Comparison of ENCODE assay signal across 19 cellular contexts in genomic region chr9:33112099-33112498, GRCh38. TPM values are rescaled to one million over a fixed set of nuclear protein-coding genes. Genes with fewer than 3 reads are reported as not detected.
DNase-seq lines count a peak whose midpoint lies in the region; ATAC-seq and TF ChIP-seq lines count a peak whose summit lies in the region.
"Had no signal": no experiment of that assay in that cellular context is flagged by ENCODE, and none has a peak within 500 bp of the region (broad histone marks: within the 10 kb centered on the region; RNA-seq: fewer than 3 reads in every experiment).

No MANE protein-coding gene starts in this region.

- DNase-seq in CD8-positive, alpha-beta memory T cell, result no peak
- no peak for DNase-seq in GM23338 (ENCODE audit: low spot score)
- DNase-seq in activated naive CD8-positive, alpha-beta T cell treated with anti-CD3 and anti-CD28 coated beads, Interleukin-2, amount 10 ng/mL, durations not matched to agents 7 days and 5 days, result no peak
- no peak for DNase-seq in naive thymus-derived CD4-positive, alpha-beta T cell
- DNase-seq in chondrocyte (ENCODE audit: low spot score), result no peak
- DNase-seq in NCI-H1092 treated with DMSO at 0.1 percent for 48 hours (lab: John Stamatoyannopoulos, UW), result no peak
- DNase-seq in stimulated activated CD4-positive, alpha-beta T cell treated with anti-CD3 and anti-CD28 coated beads, Interleukin-4, amount 100 ng/mL, for 24 hours, result no peak
- DNase-seq: activated CD4-positive, alpha-beta T cell treated with anti-CD3 and anti-CD28 coated beads, Interleukin-2, amount 50 U/mL, for 1 hour; activated T-cell treated with anti-CD3 and anti-CD28 coated beads, Interleukin-2, amount 50 U/mL, for 1 hour; left cardiac atrium; NCI-H1417; NCI-H524; stimulated activated CD4-positive, alpha-beta T cell treated with anti-CD3 and anti-CD28 coated beads, Interleukin-2, amount 100 ng/mL, for 24 hours; SW 1271; transverse colon had no signal

- H3K36me3 Mint-ChIP-seq in CD8-positive, alpha-beta memory T cell, result peaks cover 6 to 70% (median 22%) of the 10 kb centered on the region in 3 donors
- H3K36me3 Mint-ChIP-seq in GM23338 (ENCODE audit: low read depth) (peaks cover 2% of the 10 kb centered on the region; the same call in 1 of the 3 replicates), chondrocyte (ENCODE audit: low read depth) (peaks cover 22% of the 10 kb centered on the region)
- H3K36me3 Mint-ChIP-seq in activated naive CD8-positive, alpha-beta T cell treated with anti-CD3 and anti-CD28 coated beads, Interleukin-2, amount 10 ng/mL, durations not matched to agents 7 days and 5 days, result peaks cover 10% of the 10 kb centered on the region
- H3K36me3 Mint-ChIP-seq in naive thymus-derived CD4-positive, alpha-beta T cell, result peaks cover 4 to 27% (median 14%) of the 10 kb centered on the region in 5 donors

- H3K4me1 Mint-ChIP-seq in CD8-positive, alpha-beta memory T cell, result peaks cover 8 to 15% (median 14%) of the 10 kb centered on the region in 3 donors
- H3K4me1 Mint-ChIP-seq in GM23338 (peaks cover 35% of the 10 kb centered on the region), chondrocyte (ENCODE audit: low read depth) (peaks cover 35% of the 10 kb centered on the region)
- H3K4me1 Mint-ChIP-seq in activated naive CD8-positive, alpha-beta T cell treated with anti-CD3 and anti-CD28 coated beads, Interleukin-2, amount 10 ng/mL, durations not matched to agents 7 days and 5 days, result peaks cover 7% of the 10 kb centered on the region
- peaks cover 4 to 31% (median 13%) of the 10 kb centered on the region in 7 donors for H3K4me1 Mint-ChIP-seq in naive thymus-derived CD4-positive, alpha-beta T cell
- H3K4me1 Mint-ChIP-seq: neural crest cell had no signal

- ATAC-seq in GM23338, result peak; percentile 51
- ATAC-seq in activated naive CD8-positive, alpha-beta T cell treated with anti-CD3 and anti-CD28 coated beads, Interleukin-2, amount 10 ng/mL, durations not matched to agents 7 days and 5 days (ENCODE audit: low read depth), result no peak
- no peak for ATAC-seq in naive thymus-derived CD4-positive, alpha-beta T cell
- ATAC-seq: left cardiac atrium had no signal

- no peak overlapping the region for H3K4me2 ChIP-seq in GM23338

- no peaks in the 10 kb centered on the region for H3K27me3 Mint-ChIP-seq in CD8-positive, alpha-beta memory T cell
- peaks cover 4% of the 10 kb centered on the region for H3K27me3 Mint-ChIP-seq in GM23338 (ENCODE audit: insufficient read depth, low read depth, poor library complexity)
- H3K27me3 Mint-ChIP-seq in activated naive CD8-positive, alpha-beta T cell treated with anti-CD3 and anti-CD28 coated beads, Interleukin-2, amount 10 ng/mL, durations not matched to agents 7 days and 5 days, result no peaks in the 10 kb centered on the region
- no peaks in the 10 kb centered on the region for H3K27me3 Mint-ChIP-seq in naive thymus-derived CD4-positive, alpha-beta T cell
- no peaks in the 10 kb centered on the region for H3K27me3 Mint-ChIP-seq in chondrocyte (ENCODE audit: low read depth)
- H3K27me3 Mint-ChIP-seq: progenitor cell of endocrine pancreas; stimulated activated naive CD8-positive, alpha-beta T cell treated with anti-CD3 and anti-CD28 coated beads, Interleukin-15, Interleukin-2, amounts not matched to agents 100 ng/mL and 50 ng/mL, for 24 hours had no signal

- no peaks in the 10 kb centered on the region for H3K9me2 ChIP-seq in GM23338 (ENCODE audit: insufficient read depth)

- no peaks in the 10 kb centered on the region for H3K9me3 ChIP-seq in CD8-positive, alpha-beta memory T cell (ENCODE audit: low read length)
- H3K9me3 ChIP-seq in naive thymus-derived CD4-positive, alpha-beta T cell (ENCODE audit: control insufficient read depth in 2 of 3, low read length in 3 of 3), result no peaks in the 10 kb centered on the region
- H3K9me3 ChIP-seq: transverse colon had no signal

- CTCF ChIA-PET in CD8-positive, alpha-beta memory T cell (lab: Charles Lee), result no interaction called here
- CTCF ChIA-PET in naive thymus-derived CD4-positive, alpha-beta T cell (lab: Charles Lee), result interaction anchor here (0.5 kb wide), 1 partner anchor 41 kb away, joined by 4 read pairs; no protein-coding TSS in a partner anchor

- no peak overlapping the region for H3K4me3 ChIP-seq in CD8-positive, alpha-beta memory T cell (ENCODE audit: low read length)
- no peak overlapping the region for H3K4me3 ChIP-seq in GM23338
- H3K4me3 ChIP-seq in naive thymus-derived CD4-positive, alpha-beta T cell (ENCODE audit: low read length), result no peak overlapping the region
- H3K4me3 ChIP-seq: transverse colon had no signal

- H3K27me3 ChIP-seq in CD8-positive, alpha-beta memory T cell (ENCODE audit: insufficient read depth, low read length, poor library complexity, severe bottlenecking), result no peaks in the 10 kb centered on the region
- no peaks in the 10 kb centered on the region for H3K27me3 ChIP-seq in GM23338 (ENCODE audit: insufficient read depth)
- no peaks in the 10 kb centered on the region for H3K27me3 ChIP-seq in naive thymus-derived CD4-positive, alpha-beta T cell (ENCODE audit: control insufficient read depth in 2 of 2, insufficient read depth in 2 of 2, low read length in 2 of 2)
- H3K27me3 ChIP-seq: transverse colon had no signal

- TF ChIP-seq CTCF in GM23338 (conservative IDR thresholded peaks at IDR 0.05; ENCODE audit: low read depth in 2 of 2) (no peak), chondrocyte (IDR thresholded peaks at IDR 0.05) (no peak)

- H3K79me2 ChIP-seq in GM23338 (replicated peaks; ENCODE audit: insufficient read depth), result no peaks in the 10 kb centered on the region

- peak overlapping the region in 6 of 8 donors; percentile 18 to 91 (median 56) for H3K27ac Mint-ChIP-seq in CD8-positive, alpha-beta memory T cell
- H3K27ac Mint-ChIP-seq in GM23338 (peak overlapping the region; percentile 82), chondrocyte (ENCODE audit: unreplicated experiment) (no peak overlapping the region)
- H3K27ac Mint-ChIP-seq in activated naive CD8-positive, alpha-beta T cell treated with anti-CD3 and anti-CD28 coated beads, Interleukin-2, amount 10 ng/mL, durations not matched to agents 7 days and 5 days, result peak overlapping the region; percentile 57
- peak overlapping the region in 5 of 9 donors; percentile 17 to 59 (median 36) for H3K27ac Mint-ChIP-seq in naive thymus-derived CD4-positive, alpha-beta T cell
- H3K27ac Mint-ChIP-seq: brain; progenitor cell of endocrine pancreas; stimulated activated naive CD8-positive, alpha-beta T cell treated with anti-CD3 and anti-CD28 coated beads, Interleukin-15, Interleukin-2, amounts not matched to agents 100 ng/mL and 50 ng/mL, for 24 hours had no signal

- POLR2A ChIA-PET in CD8-positive, alpha-beta memory T cell (lab: Charles Lee), result no interaction called here
- POLR2A ChIA-PET in activated naive CD8-positive, alpha-beta T cell treated with anti-CD3 and anti-CD28 coated beads, Interleukin-2, amount 10 ng/mL, durations not matched to agents 7 days and 5 days (lab: Charles Lee), result no interaction called here
- POLR2A ChIA-PET in naive thymus-derived CD4-positive, alpha-beta T cell (lab: Charles Lee), result no interaction called here

- no peaks in the 10 kb centered on the region; the same call in 1 of the 2 replicates for H3F3A ChIP-seq in GM23338 (replicated peaks; ENCODE audit: low read depth)

- H4K20me1 ChIP-seq in GM23338 (replicated peaks; ENCODE audit: insufficient read depth), result no peaks in the 10 kb centered on the region; the same call in 1 of the 2 replicates

- peaks cover 3% of the 10 kb centered on the region for H3K4me1 ChIP-seq in CD8-positive, alpha-beta memory T cell (ENCODE audit: insufficient read depth, low read length)
- peaks cover 15% of the 10 kb centered on the region; the same call in 1 of the 2 replicates for H3K4me1 ChIP-seq in GM23338 (ENCODE audit: insufficient read depth)
- H3K4me1 ChIP-seq in naive thymus-derived CD4-positive, alpha-beta T cell (ENCODE audit: control insufficient read depth in 2 of 2, insufficient read depth in 2 of 2, low read length in 2 of 2), result peaks cover 3% of the 10 kb centered on the region in 2 donors

- H3K36me3 ChIP-seq in CD8-positive, alpha-beta memory T cell (ENCODE audit: insufficient read depth, low read length), result peaks cover 18% of the 10 kb centered on the region
- H3K36me3 ChIP-seq in GM23338 (ENCODE audit: insufficient read depth), result no peaks in the 10 kb centered on the region
- H3K36me3 ChIP-seq in naive thymus-derived CD4-positive, alpha-beta T cell (ENCODE audit: control insufficient read depth in 2 of 3, insufficient read depth in 3 of 3, low read length in 3 of 3), result peaks cover 3 to 33% (median 8%) of the 10 kb centered on the region in 3 experiments

- no peaks in the 10 kb centered on the region for H3K9me3 Mint-ChIP-seq in CD8-positive, alpha-beta memory T cell
- no peaks in the 10 kb centered on the region for H3K9me3 Mint-ChIP-seq in GM23338
- no peaks in the 10 kb centered on the region for H3K9me3 Mint-ChIP-seq in activated naive CD8-positive, alpha-beta T cell treated with anti-CD3 and anti-CD28 coated beads, Interleukin-2, amount 10 ng/mL, durations not matched to agents 7 days and 5 days
- H3K9me3 Mint-ChIP-seq in naive thymus-derived CD4-positive, alpha-beta T cell, result peaks cover 0 to 1% (median 0%) of the 10 kb centered on the region in 11 donors
- H3K9me3 Mint-ChIP-seq in chondrocyte (ENCODE audit: low read depth), result no peaks in the 10 kb centered on the region
- H3K9me3 Mint-ChIP-seq: brain; neural crest cell; stimulated activated naive CD8-positive, alpha-beta T cell treated with anti-CD3 and anti-CD28 coated beads, Interleukin-15, Interleukin-2, amounts not matched to agents 100 ng/mL and 50 ng/mL, for 24 hours had no signal

- intact Hi-C loops in naive thymus-derived CD4-positive, alpha-beta T cell (cut with micrococcal nuclease), result no loop called here

- H2AFZ ChIP-seq in GM23338, result no peak overlapping the region

- no peak overlapping the region for H3K27ac ChIP-seq in CD8-positive, alpha-beta memory T cell (ENCODE audit: low read depth, low read length)
- H3K27ac ChIP-seq in GM23338 (ENCODE audit: low read depth), result peak overlapping the region; percentile 63; the same call in 1 of the 2 replicates
- H3K27ac ChIP-seq in naive thymus-derived CD4-positive, alpha-beta T cell (ENCODE audit: low read depth, low read length), result no peak overlapping the region
- H3K27ac ChIP-seq: transverse colon had no signal

- no peak overlapping the region for H3K4me3 Mint-ChIP-seq in CD8-positive, alpha-beta memory T cell
- no peak overlapping the region; the same call in 2 of the 3 replicates for H3K4me3 Mint-ChIP-seq in GM23338
- no peak overlapping the region for H3K4me3 Mint-ChIP-seq in activated naive CD8-positive, alpha-beta T cell treated with anti-CD3 and anti-CD28 coated beads, Interleukin-2, amount 10 ng/mL, durations not matched to agents 7 days and 5 days
- H3K4me3 Mint-ChIP-seq in naive thymus-derived CD4-positive, alpha-beta T cell, result peak overlapping the region in 1 of 10 donors; percentile 3
- no peak overlapping the region for H3K4me3 Mint-ChIP-seq in chondrocyte (ENCODE audit: unreplicated experiment)
- H3K4me3 Mint-ChIP-seq: brain; neural crest cell; stimulated activated naive CD8-positive, alpha-beta T cell treated with anti-CD3 and anti-CD28 coated beads, Interleukin-15, Interleukin-2, amounts not matched to agents 100 ng/mL and 50 ng/mL, for 24 hours had no signal

RNA-seq across cellular contexts. Expression of gene SMU1, which starts 35.6 kb away (rescaled TPM):
- 10 to 100 TPM; 27.5 to 27.6 TPM for total RNA-seq in CD8-positive, alpha-beta memory T cell
- polyA plus RNA-seq in CD8-positive, alpha-beta memory T cell, result 21.2 TPM
- 23.3 and 23.8 TPM in 2 replicates for total RNA-seq in GM23338 (2014; rRNA removed; shearing (Covaris generic))
- 12.8 and 14.3 TPM in 2 replicates for polyA plus RNA-seq in GM23338 (2016; fragmentation: Nextera tagmentation; extraction: Ambion mirVana)
- 10 to 100 TPM; 22.2 to 22.9 TPM for total RNA-seq in activated naive CD8-positive, alpha-beta T cell treated with anti-CD3 and anti-CD28 coated beads, Interleukin-2, amount 10 ng/mL, durations not matched to agents 7 days and 5 days
- total RNA-seq in naive thymus-derived CD4-positive, alpha-beta T cell, result 10 to 100 TPM; 22.3 to 32.9 (median 25.6) TPM
- 10 to 100 TPM; 26.4 to 30.0 TPM for polyA plus RNA-seq in naive thymus-derived CD4-positive, alpha-beta T cell
- total RNA-seq in chondrocyte, result 17.4 to 21.1 TPM (median 17.5 TPM) in 3 replicates

RNA-seq across cellular contexts. Expression of gene B4GALT1, which starts 55.0 kb away (rescaled TPM):
- 10 to 100 TPM; 38.0 to 38.3 TPM for total RNA-seq in CD8-positive, alpha-beta memory T cell
- polyA plus RNA-seq in CD8-positive, alpha-beta memory T cell, result 41.6 TPM
- 14.7 and 15.8 TPM in 2 replicates for total RNA-seq in GM23338 (2014; rRNA removed; shearing (Covaris generic))
- polyA plus RNA-seq in GM23338 (2016; fragmentation: Nextera tagmentation; extraction: Ambion mirVana), result 6.3 and 7.0 TPM in 2 replicates
- total RNA-seq in activated naive CD8-positive, alpha-beta T cell treated with anti-CD3 and anti-CD28 coated beads, Interleukin-2, amount 10 ng/mL, durations not matched to agents 7 days and 5 days, result 10 to 100 TPM; 34.6 to 35.7 TPM
- 10 to 100 TPM; 40.7 to 86.2 (median 45.6) TPM for total RNA-seq in naive thymus-derived CD4-positive, alpha-beta T cell
- 10 to 100 TPM; 12.9 to 16.4 TPM for polyA plus RNA-seq in naive thymus-derived CD4-positive, alpha-beta T cell
- 59.0 to 83.5 TPM (median 60.2 TPM) in 3 replicates for total RNA-seq in chondrocyte
